27 cellular contexts compared by ENCODE assay signal in genomic region chr20:14848806-14849205, GRCh38.
"Had no signal": no experiment of that assay in that cellular context is flagged by ENCODE, and none has a peak within 500 bp of the region (broad histone marks: within the 10 kb centered on the region; RNA-seq: fewer than 3 reads in every experiment).

No MANE protein-coding gene starts in this region.

- H3K4me1 Mint-ChIP-seq: immature natural killer cell; naive thymus-derived CD8-positive, alpha-beta T cell; stimulated activated effector memory CD8-positive, alpha-beta T cell treated with anti-CD3 and anti-CD28 coated beads, Interleukin-12 subunit alpha, Interleukin-12 subunit beta, amount 100 ng/mL, for 72 hours had no signal

- DNase-seq: hippocampal formation; immature natural killer cell; kidney glomerular epithelial cell; left colon; left lung; lower lobe of right lung; mammary epithelial cell; mesenchymal stem cell; naive thymus-derived CD8-positive, alpha-beta T cell; occipital lobe; right cardiac atrium; small intestine; spleen; stimulated activated CD4-positive, alpha-beta T cell treated with anti-CD3 and anti-CD28 coated beads, Interleukin-4, amount 100 ng/mL, for 24 hours; stimulated activated naive CD4-positive, alpha-beta T cell; uterus had no signal

- H3K27ac Mint-ChIP-seq: immature natural killer cell; naive thymus-derived CD8-positive, alpha-beta T cell; nephron; progenitor cell of endocrine pancreas; stimulated activated effector memory CD8-positive, alpha-beta T cell treated with anti-CD3 and anti-CD28 coated beads, Interleukin-12 subunit alpha, Interleukin-12 subunit beta, amount 100 ng/mL, for 72 hours; stimulated activated naive CD8-positive, alpha-beta T cell treated with anti-CD3 and anti-CD28 coated beads, Interleukin-15, Interleukin-2, amounts not matched to agents 100 ng/mL and 50 ng/mL, for 24 hours; type B pancreatic cell had no signal

- H3K4me3 Mint-ChIP-seq: immature natural killer cell; naive thymus-derived CD8-positive, alpha-beta T cell; nephron; neural progenitor cell; stimulated activated effector memory CD8-positive, alpha-beta T cell treated with anti-CD3 and anti-CD28 coated beads, Interleukin-12 subunit alpha, Interleukin-12 subunit beta, amount 100 ng/mL, for 72 hours; stimulated activated naive CD8-positive, alpha-beta T cell treated with anti-CD3 and anti-CD28 coated beads, Interleukin-15, Interleukin-2, amounts not matched to agents 100 ng/mL and 50 ng/mL, for 24 hours; type B pancreatic cell had no signal

- H3K27me3 ChIP-seq: left lung, neural progenitor cell, neutrophil, spleen, suprapubic skin, tibial nerve, uterus had no signal

- H3K36me3 ChIP-seq: left lung, lower lobe of right lung, neural progenitor cell, neutrophil, spleen, suprapubic skin, thoracic aorta, tibial nerve, uterus had no signal

- H3K9me3 ChIP-seq: left lung, lower lobe of right lung, neutrophil, spleen, suprapubic skin, thoracic aorta, tibial nerve, uterus had no signal

- H3K27me3 Mint-ChIP-seq: naive thymus-derived CD8-positive, alpha-beta T cell; progenitor cell of endocrine pancreas; stimulated activated naive CD8-positive, alpha-beta T cell treated with anti-CD3 and anti-CD28 coated beads, Interleukin-15, Interleukin-2, amounts not matched to agents 100 ng/mL and 50 ng/mL, for 24 hours; type B pancreatic cell had no signal

- ATAC-seq: left colon; left lung; lower lobe of right lung; naive thymus-derived CD8-positive, alpha-beta T cell; right cardiac atrium; sciatic nerve; stimulated activated effector memory CD8-positive, alpha-beta T cell treated with anti-CD3 and anti-CD28 coated beads, Interleukin-12 subunit alpha, Interleukin-12 subunit beta, amount 100 ng/mL, for 72 hours had no signal

- H3K36me3 Mint-ChIP-seq: immature natural killer cell; naive thymus-derived CD8-positive, alpha-beta T cell; neural progenitor cell; stimulated activated effector memory CD8-positive, alpha-beta T cell treated with anti-CD3 and anti-CD28 coated beads, Interleukin-12 subunit alpha, Interleukin-12 subunit beta, amount 100 ng/mL, for 72 hours had no signal

- H3K4me3 ChIP-seq: left lung, lower lobe of right lung, neural progenitor cell, spleen, suprapubic skin, thoracic aorta, tibial nerve, uterus had no signal

- H3K27ac ChIP-seq: left lung, lower lobe of right lung, neural progenitor cell, neutrophil, spleen, suprapubic skin, thoracic aorta, tibial nerve, uterus had no signal

- H3K4me1 ChIP-seq: lower lobe of right lung, spleen, tibial nerve, uterus had no signal

- H3K9me3 Mint-ChIP-seq: nephron, neural progenitor cell had no signal
